20 cellular contexts compared by ENCODE assay signal in genomic region chr7:147509052-147509480, GRCh38.
DNase-seq lines count a peak whose midpoint lies in the region; TF ChIP-seq lines count a peak whose summit lies in the region.
"Had no signal": no experiment of that assay in that cellular context is flagged by ENCODE, and none has a peak within 500 bp of the region (broad histone marks: within the 10 kb centered on the region; RNA-seq: fewer than 3 reads in every experiment).

No MANE protein-coding gene starts in this region.

- peaks cover 12% of the 10 kb centered on the region; the same call in 1 of the 2 replicates for H3K27me3 ChIP-seq in PC-9 (ENCODE audit: insufficient read depth, low read depth)
- H3K27me3 ChIP-seq: MG63, uterus had no signal

- H3K36me3 ChIP-seq in PC-9 (ENCODE audit: low read depth): no peaks in the 10 kb centered on the region
- H3K36me3 ChIP-seq: left ventricle myocardium inferior, MG63, uterus had no signal

- POLR2A ChIA-PET in PC-9 (lab: Charles Lee; ENCODE audit: unreplicated experiment): no interaction called here

- H3K4me2 ChIP-seq in PC-9: no peak overlapping the region

- H3K4me1 ChIP-seq in PC-9 (replicated peaks; ENCODE audit: insufficient read depth): no peaks in the 10 kb centered on the region
- H3K4me1 ChIP-seq: left ventricle myocardium inferior, uterus had no signal

- H3K4me3 ChIP-seq in fibroblast of the aortic adventitia (ENCODE audit: low read depth, low read length) (no peak overlapping the region), PC-9 (no peak overlapping the region)
- H3K4me3 ChIP-seq: left ventricle myocardium inferior, MG63, uterus had no signal

- TF ChIP-seq CTCF in fibroblast of the aortic adventitia (IDR thresholded peaks at IDR 0.05; ENCODE audit: insufficient read depth, low read length): no peak
- no peak for TF ChIP-seq CTCF in PC-9 (conservative IDR thresholded peaks at IDR 0.05)

- intact Hi-C loops in PC-9 (cut with micrococcal nuclease; ENCODE audit: unreplicated experiment): no loop called here

- no peaks in the 10 kb centered on the region for H3F3A ChIP-seq in PC-9 (ENCODE audit: insufficient read depth, low read depth)

- H4K20me1 ChIP-seq in PC-9 (ENCODE audit: insufficient read depth): no peaks in the 10 kb centered on the region

- DNase-seq in GM04503 (ENCODE audit: low read depth) (peak; percentile 31), amniotic epithelial cell (ENCODE audit: low read depth) (peak; percentile 70), fibroblast of the aortic adventitia (ENCODE audit: low read depth) (peak; percentile 65), stromal cell of bone marrow (ENCODE audit: low read depth) (peak; percentile 31), SW480 (ENCODE audit: low spot score) (no peak), hypothalamus (lab: John Stamatoyannopoulos, UW) (no peak), PC-9 (no peak)
- DNase-seq: activated CD4-positive, alpha-beta T cell treated with anti-CD3 and anti-CD28 coated beads for 48 hours; activated CD8-positive, alpha-beta memory T cell treated with anti-CD3 and anti-CD28 coated beads, Interleukin-2, amount 50 U/mL, for 4 hours; activated effector memory CD4-positive, alpha-beta T cell treated with anti-CD3 and anti-CD28 coated beads, Interleukin-2, amount 50 U/mL, for 16 hours; C1 segment of cervical spinal cord; endodermal cell; left ventricle myocardium inferior; MG63; NCI-H2227 treated with DMSO at 0.1 percent for 48 hours; NCI-H82; small intestine; stimulated activated CD4-positive, alpha-beta T cell treated with anti-CD3 and anti-CD28 coated beads, Interleukin-4, amount 100 ng/mL, for 4 hours; substantia nigra; uterus had no signal

- H3K9me2 ChIP-seq in PC-9 (ENCODE audit: insufficient read depth): no peaks in the 10 kb centered on the region

- no peak overlapping the region for H3K27ac ChIP-seq in PC-9
- H3K27ac ChIP-seq: left ventricle myocardium inferior, uterus had no signal

- no TSS peak for BruUV-seq in PC-9 (replicated peaks; lab: Mats Ljungman, UMichigan)

- no peaks in the 10 kb centered on the region for H3K9me3 ChIP-seq in PC-9 (ENCODE audit: insufficient read depth, low read depth)
- H3K9me3 ChIP-seq: left ventricle myocardium inferior, uterus had no signal

- no peak overlapping the region for H2AFZ ChIP-seq in PC-9

- H3K79me2 ChIP-seq in PC-9 (ENCODE audit: low read depth): no peaks in the 10 kb centered on the region

- CTCF ChIA-PET in PC-9 (lab: Charles Lee): no interaction called here

Comparison
In these comparisons a context has a peak if more than half of its experiments do, and no peak if none do; other contexts are left out.
1. DNase-seq: peak in GM04503 (single experiment), amniotic epithelial cell (single experiment), fibroblast of the aortic adventitia (single experiment) and stromal cell of bone marrow (single experiment); none in SW480 (single experiment), hypothalamus (0 of 51) and PC-9 (0 of 2).